1 cellular context compared by ENCODE assay signal in genomic region chr1:111154021-111154999, GRCh38.
TF ChIP-seq lines count a peak whose summit lies in the region.

No MANE protein-coding gene starts in this region.

TF ChIP-seq in K562, 482 proteins besides CTCF, POLR2A, EP300 and RAD21:
- TF ChIP-seq ZNF324 (CRISPR knock-in tag; IDR thresholded peaks at IDR 0.05) (0 out of 2 replicates have a peak, but pooled peaks have one; percentile 19), ZNF121 (CRISPR knock-in tag; conservative IDR thresholded peaks at IDR 0.05) (no peak), SPI1 (IDR thresholded peaks at IDR 0.05; ENCODE audit: borderline replicate concordance, low read depth, low read length) (peak; percentile 81)
